12 cellular contexts compared by ENCODE assay signal in genomic region chr5:71719092-71719964, GRCh38. TPM values are rescaled to one million over a fixed set of nuclear protein-coding genes. Genes with fewer than 3 reads are reported as not detected.
DNase-seq lines count a peak whose midpoint lies in the region; ATAC-seq, FAIRE-seq and TF ChIP-seq lines count a peak whose summit lies in the region.
"Had no signal": no experiment of that assay in that cellular context is flagged by ENCODE, and none has a peak within 500 bp of the region (broad histone marks: within the 10 kb centered on the region; RNA-seq: fewer than 3 reads in every experiment).

CARTPT (plus strand) TSS chr5:71719275; CDS start chr5:71719294, 19 bp downstream.

- H3K27me3 ChIP-seq in foreskin keratinocyte, result peaks cover 94% of the 10 kb centered on the region

- no peak within 1 kb of the TSS for H3K27ac Mint-ChIP-seq in activated CD4-positive, alpha-beta T cell treated with anti-CD3 and anti-CD28 coated beads for 36 hours
- H3K27ac Mint-ChIP-seq in activated CD4-positive, alpha-beta T cell treated with anti-CD3 and anti-CD28 coated beads, Interleukin-2, amount 10 ng/mL, durations not matched to agents 24 days and 14 days, result no peak within 1 kb of the TSS

- H3K4me1 ChIP-seq in foreskin keratinocyte (no peaks in the 10 kb centered on the region), OCI-LY7 (ENCODE audit: insufficient read depth, low read length, poor library complexity, severe bottlenecking) (no peaks in the 10 kb centered on the region)

- no peaks in the 10 kb centered on the region for H3K36me3 Mint-ChIP-seq in activated CD4-positive, alpha-beta T cell treated with anti-CD3 and anti-CD28 coated beads for 36 hours (ENCODE audit: low read depth)
- no peaks in the 10 kb centered on the region for H3K36me3 Mint-ChIP-seq in activated CD4-positive, alpha-beta T cell treated with anti-CD3 and anti-CD28 coated beads, Interleukin-2, amount 10 ng/mL, durations not matched to agents 24 days and 14 days (ENCODE audit: low read depth)

- no peaks in the 10 kb centered on the region for H3K9me2 ChIP-seq in OCI-LY7 (ENCODE audit: insufficient read depth, low read length)

- H3K27ac ChIP-seq in RWPE1 (no peak within 1 kb of the TSS), foreskin keratinocyte (no peak within 1 kb of the TSS), OCI-LY7 (ENCODE audit: low read depth, low read length, poor library complexity, severe bottlenecking) (no peak within 1 kb of the TSS)
- H3K27ac ChIP-seq: neutrophil had no signal

- TF ChIP-seq CTCF in RWPE1 (conservative IDR thresholded peaks at IDR 0.05; ENCODE audit: low read depth) (no peak), foreskin keratinocyte (conservative IDR thresholded peaks at IDR 0.05) (no peak), OCI-LY7 (conservative IDR thresholded peaks at IDR 0.05; ENCODE audit: low read length) (no peak)

- POLR2A ChIA-PET in activated CD4-positive, alpha-beta T cell treated with anti-CD3 and anti-CD28 coated beads for 36 hours (lab: Charles Lee), result no interaction called here
- POLR2A ChIA-PET in RWPE1 (lab: Yijun Ruan, JAX; ENCODE audit: low non-redundant PET) (no interaction called here), OCI-LY7 (lab: Charles Lee) (no interaction called here)

- no peak within 1 kb of the TSS for H2AFZ ChIP-seq in OCI-LY7 (ENCODE audit: low read length)

- FAIRE-seq in RCC 7860 (lab: Jason Lieb, UNC), result no peak

- no peak within 1 kb of the TSS for H3K4me3 ChIP-seq in OCI-LY7 (ENCODE audit: low read depth, low read length, poor library complexity, severe bottlenecking)

- peak; percentile 16 for DNase-seq in activated CD4-positive, alpha-beta T cell treated with anti-CD3 and anti-CD28 coated beads for 36 hours
- no peak for DNase-seq in activated CD4-positive, alpha-beta T cell treated with anti-CD3 and anti-CD28 coated beads, Interleukin-2, amount 10 ng/mL, durations not matched to agents 24 days and 14 days
- DNase-seq in RWPE1 (ENCODE audit: low spot score) (peak; percentile 26), foreskin keratinocyte (no peak), sciatic nerve (ENCODE audit: low spot score) (no peak), putamen (ENCODE audit: low spot score) (no peak), OCI-LY7 (ENCODE audit: low spot score) (no peak), RCC 7860 (ENCODE audit: low spot score) (no peak)
- DNase-seq: activated CD4-positive, alpha-beta T cell treated with anti-CD3 and anti-CD28 coated beads, Interleukin-2, amount 50 U/mL, for 1 hour; NCI-H1048; SHP77 had no signal

- CTCF ChIA-PET in activated CD4-positive, alpha-beta T cell treated with anti-CD3 and anti-CD28 coated beads for 36 hours (lab: Charles Lee), result no interaction called here
- CTCF ChIA-PET in RWPE1 (lab: Yijun Ruan, JAX) (interaction anchor here (1.0 kb wide), 1 partner anchor 22 kb away, joined by 3 read pairs; no protein-coding TSS in a partner anchor), OCI-LY7 (lab: Charles Lee; ENCODE audit: unreplicated experiment) (no interaction called here)

- no peaks in the 10 kb centered on the region for H4K20me1 ChIP-seq in OCI-LY7 (ENCODE audit: insufficient read depth, low read length)

- no peak within 1 kb of the TSS for H3K4me3 Mint-ChIP-seq in activated CD4-positive, alpha-beta T cell treated with anti-CD3 and anti-CD28 coated beads for 36 hours
- no peak within 1 kb of the TSS for H3K4me3 Mint-ChIP-seq in activated CD4-positive, alpha-beta T cell treated with anti-CD3 and anti-CD28 coated beads, Interleukin-2, amount 10 ng/mL, durations not matched to agents 24 days and 14 days

- H3K36me3 ChIP-seq in OCI-LY7 (ENCODE audit: insufficient read depth, low read length), result no peaks in the 10 kb centered on the region
- H3K36me3 ChIP-seq: neutrophil had no signal

- intact Hi-C loops in activated CD4-positive, alpha-beta T cell treated with anti-CD3 and anti-CD28 coated beads for 36 hours (cut with DNase I, micrococcal nuclease), result no loop called here
- intact Hi-C loops in activated CD4-positive, alpha-beta T cell treated with anti-CD3 and anti-CD28 coated beads, Interleukin-2, amount 10 ng/mL, durations not matched to agents 24 days and 14 days (cut with micrococcal nuclease), result no loop called here
- intact Hi-C loops in sciatic nerve (cut with DNase I) (no loop called here), OCI-LY7 (cut with micrococcal nuclease; ENCODE audit: unreplicated experiment) (no loop called here)

- no TSS peak for BruUV-seq in OCI-LY7 (replicated peaks; lab: Mats Ljungman, UMichigan)

- no peak within 1 kb of the TSS for H3K4me2 ChIP-seq in OCI-LY7 (ENCODE audit: low read length)

- no peaks in the 10 kb centered on the region for H3K9me3 ChIP-seq in OCI-LY7 (ENCODE audit: low read length)
- H3K9me3 ChIP-seq: neutrophil had no signal

- no peak for ATAC-seq in activated CD4-positive, alpha-beta T cell treated with anti-CD3 and anti-CD28 coated beads for 36 hours
- ATAC-seq in foreskin keratinocyte (peak; percentile 61), sciatic nerve (peak; percentile 44)

- no peaks in the 10 kb centered on the region for H3K79me2 ChIP-seq in OCI-LY7 (ENCODE audit: insufficient read depth, low read depth, low read length)

- H3K9me3 Mint-ChIP-seq in activated CD4-positive, alpha-beta T cell treated with anti-CD3 and anti-CD28 coated beads for 36 hours (ENCODE audit: low read depth), result no peaks in the 10 kb centered on the region
- no peaks in the 10 kb centered on the region for H3K9me3 Mint-ChIP-seq in activated CD4-positive, alpha-beta T cell treated with anti-CD3 and anti-CD28 coated beads, Interleukin-2, amount 10 ng/mL, durations not matched to agents 24 days and 14 days

- H3K4me1 Mint-ChIP-seq in activated CD4-positive, alpha-beta T cell treated with anti-CD3 and anti-CD28 coated beads for 36 hours, result peaks cover 4% of the 10 kb centered on the region
- H3K4me1 Mint-ChIP-seq in activated CD4-positive, alpha-beta T cell treated with anti-CD3 and anti-CD28 coated beads, Interleukin-2, amount 10 ng/mL, durations not matched to agents 24 days and 14 days, result no peaks in the 10 kb centered on the region

- H3K27me3 Mint-ChIP-seq in activated CD4-positive, alpha-beta T cell treated with anti-CD3 and anti-CD28 coated beads for 36 hours, result peaks cover 59% of the 10 kb centered on the region
- H3K27me3 Mint-ChIP-seq in activated CD4-positive, alpha-beta T cell treated with anti-CD3 and anti-CD28 coated beads, Interleukin-2, amount 10 ng/mL, durations not matched to agents 24 days and 14 days, result peaks cover 58% of the 10 kb centered on the region

RNA-seq across cellular contexts. Expression of gene CARTPT, which starts in this region (rescaled TPM):
- total RNA-seq in activated CD4-positive, alpha-beta T cell treated with anti-CD3 and anti-CD28 coated beads for 36 hours, result not detected
- total RNA-seq in activated CD4-positive, alpha-beta T cell treated with anti-CD3 and anti-CD28 coated beads, Interleukin-2, amount 10 ng/mL, durations not matched to agents 24 days and 14 days, result not detected in 2 replicates
- not detected in 2 replicates for total RNA-seq in foreskin keratinocyte
- polyA plus RNA-seq in foreskin keratinocyte, result not detected in 2 replicates
- total RNA-seq in sciatic nerve, result not detected
- not detected in 2 replicates for total RNA-seq in OCI-LY7 (2014; rRNA removed; shearing (Covaris generic))
- not detected in 2 replicates for total RNA-seq in OCI-LY7 (2022)

Comparison
In these comparisons a context has a peak if more than half of its experiments do, and no peak if none do; other contexts are left out.
1. Peak in DNase-seq in activated CD4-positive, alpha-beta T cell treated with anti-CD3 and anti-CD28 coated beads for 36 hours; RNA of the gene not detected or under 1 TPM.
2. Peak in ATAC-seq in foreskin keratinocyte; RNA of the gene not detected or under 1 TPM.
3. Peak in ATAC-seq in sciatic nerve; RNA of the gene not detected or under 1 TPM.